In genomic region chr14:90087433-90087832, GRCh38 we compare ENCODE assay signal across 9 cellular contexts. TPM values are rescaled to one million over a fixed set of nuclear protein-coding genes. Genes with fewer than 3 reads are reported as not detected.
A peak's percentile ranks its signal among the peaks of the same experiment; 100 is the strongest.
DNase-seq lines count a peak whose midpoint lies in the region; ATAC-seq and TF ChIP-seq lines count a peak whose summit lies in the region.
"Had no signal": no experiment of that assay in that cellular context is flagged by ENCODE, and none has a peak within 500 bp of the region (broad histone marks: within the 10 kb centered on the region; RNA-seq: fewer than 3 reads in every experiment).

No MANE protein-coding gene starts in this region.

- H3K36me3 ChIP-seq in brain microvascular endothelial cell (replicated peaks) = no peaks in the 10 kb centered on the region
- H3K36me3 ChIP-seq in lung (ENCODE audit: control insufficient read depth in 2 of 2, insufficient read depth in 2 of 2, low read length in 2 of 2) = no peaks in the 10 kb centered on the region
- H3K36me3 ChIP-seq in A673 (ENCODE audit: insufficient read depth, low read length, poor library complexity, severe bottlenecking) = no peaks in the 10 kb centered on the region

- POLR2A ChIA-PET in A673 (lab: Charles Lee; ENCODE audit: low non-redundant PET) = interaction anchor here (0.5 kb wide), 1 partner anchor 1098 kb away, joined by 10 read pairs; no protein-coding TSS in a partner anchor

- H3K4me3 ChIP-seq in brain microvascular endothelial cell (ENCODE audit: low read depth, low read length) = no peak overlapping the region
- H3K4me3 ChIP-seq in lung = no peak overlapping the region
- H3K4me3 ChIP-seq in A673 (ENCODE audit: low read depth, low read length, poor library complexity, severe bottlenecking) = no peak overlapping the region

- H3K27me3 ChIP-seq in brain microvascular endothelial cell (replicated peaks) (no peaks in the 10 kb centered on the region), lung (ENCODE audit: control insufficient read depth, insufficient read depth) (no peaks in the 10 kb centered on the region), A673 (replicated peaks; ENCODE audit: insufficient read depth, low read depth, low read length, poor library complexity) (peaks cover 5% of the 10 kb centered on the region)

- intact Hi-C loops in A673 (cut with micrococcal nuclease; ENCODE audit: unreplicated experiment) = no loop called here

- CTCF ChIA-PET in A673 (lab: Charles Lee) = no interaction called here

- BruUV-seq in A673 (replicated peaks; lab: Mats Ljungman, UMichigan) = no TSS peak

- H3K27ac ChIP-seq in brain microvascular endothelial cell (no peak overlapping the region), lung (ENCODE audit: low read depth in 1 of 2, low read length in 1 of 2) (no peak overlapping the region), A673 (ENCODE audit: low read depth, low read length, poor library complexity, severe bottlenecking) (no peak overlapping the region)

- DNase-seq in AG20443 (ENCODE audit: low spot score) (peak; percentile 48), M059J (ENCODE audit: low read depth) (peak; percentile 73), brain microvascular endothelial cell (peak; percentile 6), lung (ENCODE audit: low spot score) (peak; percentile 46), NCI-H2081 treated with DMSO at 0.1 percent for 48 hours (lab: John Stamatoyannopoulos, UW) (no peak), A673 (ENCODE audit: low spot score) (no peak)
- DNase-seq in stimulated activated CD4-positive, alpha-beta T cell treated with anti-CD3 and anti-CD28 coated beads, Interleukin-2, amount 100 ng/mL, for 48 hours = no peak
- DNase-seq: activated gamma-delta T cell had no signal

- in situ Hi-C loops in brain microvascular endothelial cell (cut with HindIII; ENCODE audit: low pct_ligation_motif_present, low sequenced_read_pairs) = no loop called here

- ATAC-seq in lung (ENCODE audit: insufficient read depth, low FRiP score) (peak; percentile 69), GM18858 (IDR thresholded peaks at IDR 0.05; ENCODE audit: unreplicated experiment) (no peak)

- peaks cover 0 to 6% of the 10 kb centered on the region in 2 donors for H3K4me1 ChIP-seq in lung (ENCODE audit: control insufficient read depth in 2 of 2, insufficient read depth in 2 of 2, low read length in 2 of 2)
- H3K4me1 ChIP-seq in A673 (ENCODE audit: insufficient read depth, low read length, poor library complexity, severe bottlenecking) = no peaks in the 10 kb centered on the region

- H3K9me3 ChIP-seq in lung (ENCODE audit: control insufficient read depth in 2 of 2, insufficient read depth in 1 of 2, low read length in 1 of 2) (peaks cover 0 to 2% of the 10 kb centered on the region in 2 donors), A673 (ENCODE audit: low read depth, low read length, poor library complexity, severe bottlenecking) (no peaks in the 10 kb centered on the region)

- 34 to 53% methylated on average over 6 of the region's 6 CpGs for WGBS in lung, 2 donors

- TF ChIP-seq CTCF in brain microvascular endothelial cell (IDR thresholded peaks at IDR 0.05; ENCODE audit: low read depth, low read length, missing control alignments) (no peak), lung (IDR thresholded peaks at IDR 0.05; ENCODE audit: control extremely low read depth, extremely low read depth) (no peak), A673 (conservative IDR thresholded peaks at IDR 0.05; ENCODE audit: low read depth, low read length) (no peak)

RNA-seq across cellular contexts. Expression of gene KCNK13, which starts 25.6 kb away (rescaled TPM):
- 0.05 and 0.25 TPM in 2 replicates for total RNA-seq in M059J (2014; rRNA removed; shearing (Covaris generic))
- 1 to 10 TPM in 1 of 2 donors, under 1 TPM in 1; 0.34 to 1.4 TPM for total RNA-seq in lung
- under 1 TPM; 0.39 to 0.76 TPM for polyA plus RNA-seq in lung
- 0.11 TPM in 1 of 2 replicates, not detected in the other for total RNA-seq in A673 (2021)

Comparison
In these comparisons a context has a peak if more than half of its experiments do, and no peak if none do; other contexts are left out.
1. DNase-seq: peak in AG20443 (single experiment), M059J (single experiment), brain microvascular endothelial cell (single experiment) and lung (single experiment); none in NCI-H2081 treated with DMSO at 0.1 percent for 48 hours (single experiment), A673 (single experiment) and stimulated activated CD4-positive, alpha-beta T cell treated with anti-CD3 and anti-CD28 coated beads, Interleukin-2, amount 100 ng/mL, for 48 hours (0 of 2).